In the genomic region with DNA sequence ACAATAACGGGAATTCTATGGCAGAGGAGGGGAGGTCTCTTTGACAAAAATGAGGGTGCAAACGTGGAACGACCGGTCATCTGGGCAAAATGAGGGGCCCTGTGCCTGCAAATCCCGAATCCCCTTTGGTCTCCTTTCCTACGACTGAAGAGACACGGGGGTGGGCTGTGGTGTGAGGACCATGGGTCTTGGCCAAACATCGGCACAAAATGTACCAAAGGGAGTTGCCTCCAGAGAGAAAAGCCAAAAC, we compare ENCODE assay signal across 8 cellular contexts. TPM values are rescaled to one million over a fixed set of nuclear protein-coding genes. Genes with fewer than 3 reads are reported as not detected.
DNase-seq lines count a peak whose midpoint lies in the region; ATAC-seq and TF ChIP-seq lines count a peak whose summit lies in the region.

No MANE protein-coding gene starts in this region.

- peak; percentile 20 for DNase-seq in DMS53 treated with DMSO at 0.1 percent for 48 hours (lab: John Stamatoyannopoulos, UW; ENCODE audit: unreplicated experiment)
- DNase-seq in DMS53 (lab: John Stamatoyannopoulos, UW): no peak
- no peak for DNase-seq in SJCRH30
- DNase-seq in esophagus muscularis mucosa (ENCODE audit: extremely low spot score): peak; percentile 95
- DNase-seq in trophoblast cell: no peak
- DNase-seq in activated CD4-positive, alpha-beta T cell treated with anti-CD3 and anti-CD28 coated beads, Interleukin-2, amount 50 U/mL, for 4 hours: no peak

- 1% methylated on average over 8 of the region's 8 CpGs for WGBS in esophagus muscularis mucosa
- no CpG with 5 or more reads among the region's 8 CpGs for WGBS in trophoblast cell (ENCODE audit: extremely low coverage, insufficient coverage, insufficient read length)

- peak overlapping the region; percentile 89 for H2BK5ac ChIP-seq in trophoblast cell (ENCODE audit: low read depth, low read length, poor library complexity)

- peak overlapping the region; percentile 99 for H2AFZ ChIP-seq in trophoblast cell (ENCODE audit: insufficient read depth, low read length, poor library complexity)

- H4K91ac ChIP-seq in trophoblast cell (ENCODE audit: low read depth, low read length): peak overlapping the region; percentile 96

- H3K4me2 ChIP-seq in trophoblast cell (ENCODE audit: low read length): peak overlapping the region; percentile 64

- TF ChIP-seq EP300 in esophagus muscularis mucosa (IDR thresholded peaks at IDR 0.05): no peak

- 0 out of 2 replicates have a peak, but pooled peaks cover 2% of the 10 kb centered on the region for H3K36me3 ChIP-seq in SJCRH30
- H3K36me3 ChIP-seq in esophagus muscularis mucosa: no peaks in the 10 kb centered on the region
- no peaks in the 10 kb centered on the region for H3K36me3 ChIP-seq in trophoblast cell (ENCODE audit: control insufficient read depth in 1 of 2, insufficient read depth in 2 of 2, low read length in 2 of 2)

- no peak for ATAC-seq in GM21526 (IDR thresholded peaks at IDR 0.05; ENCODE audit: low FRiP score, unreplicated experiment)
- no peak for ATAC-seq in HG03159 (IDR thresholded peaks at IDR 0.05; ENCODE audit: unreplicated experiment)

- peak overlapping the region; percentile 72 for H3K18ac ChIP-seq in trophoblast cell (ENCODE audit: low read length)

- H4K8ac ChIP-seq in trophoblast cell (ENCODE audit: low read depth, low read length): peak overlapping the region; percentile 90

- H2AK5ac ChIP-seq in trophoblast cell (ENCODE audit: low read length): peak overlapping the region; percentile 88

- no peak for TF ChIP-seq POLR2A in esophagus muscularis mucosa (IDR thresholded peaks at IDR 0.05; ENCODE audit: low read depth)

- H4K12ac ChIP-seq in trophoblast cell (ENCODE audit: low read depth, low read length): peak overlapping the region; percentile 61

- H3K4me1 ChIP-seq in SJCRH30 (peaks cover 5% of the 10 kb centered on the region; the same call in 1 of the 2 replicates), esophagus muscularis mucosa (peaks cover 35 to 76% (median 71%) of the 10 kb centered on the region in 4 donors), trophoblast cell (ENCODE audit: control insufficient read depth in 1 of 2, insufficient read depth in 2 of 2, low read length in 2 of 2) (peaks cover 8 to 15% of the 10 kb centered on the region in 2 experiments)

- peak overlapping the region; percentile 81 for H3K27ac ChIP-seq in SJCRH30
- H3K27ac ChIP-seq in esophagus muscularis mucosa (replicated peaks in 1 of 4): peak overlapping the region; percentile 98 to 99 (median 98)
- H3K27ac ChIP-seq in trophoblast cell (ENCODE audit: low read depth, low read length): peak overlapping the region; percentile 84

- H3K9ac ChIP-seq in trophoblast cell (ENCODE audit: low read length): peak overlapping the region; percentile 89

- peak overlapping the region; percentile 74 for H3K4me3 ChIP-seq in SJCRH30
- H3K4me3 ChIP-seq in esophagus muscularis mucosa: peak overlapping the region; percentile 77 to 82 (median 80)
- H3K4me3 ChIP-seq in trophoblast cell (ENCODE audit: low read depth, low read length): peak overlapping the region; percentile 75

- peak overlapping the region; percentile 94 for H2BK120ac ChIP-seq in trophoblast cell (ENCODE audit: insufficient read depth, low read length, poor library complexity)

- H3K79me1 ChIP-seq in trophoblast cell (ENCODE audit: low read length): peaks cover 11% of the 10 kb centered on the region

- H3K27me3 ChIP-seq in SJCRH30: no peaks in the 10 kb centered on the region
- H3K27me3 ChIP-seq in esophagus muscularis mucosa: no peaks in the 10 kb centered on the region
- H3K27me3 ChIP-seq in trophoblast cell (ENCODE audit: insufficient read depth, low read length): no peaks in the 10 kb centered on the region

- peak overlapping the region; percentile 95 for H3K14ac ChIP-seq in trophoblast cell (ENCODE audit: low read length)

- no peak overlapping the region for H3K23ac ChIP-seq in trophoblast cell (ENCODE audit: low read length)

- intact Hi-C loops in esophagus muscularis mucosa (cut with DNase I): loop anchor here (5.0 kb wide), 1 partner anchor 154 kb away; no protein-coding TSS in a partner anchor

- H2BK12ac ChIP-seq in trophoblast cell (ENCODE audit: low read length): peak overlapping the region; percentile 78

- H3K79me2 ChIP-seq in trophoblast cell (ENCODE audit: control insufficient read depth, insufficient read depth, low read length, poor library complexity): peaks cover 8% of the 10 kb centered on the region

- no peak for TF ChIP-seq CTCF in esophagus muscularis mucosa (IDR thresholded peaks at IDR 0.05)

- peak overlapping the region; percentile 64 for H3K4ac ChIP-seq in trophoblast cell (ENCODE audit: low read depth, low read length)

- H3K9me3 ChIP-seq in SJCRH30 (replicated peaks): peaks cover 9% of the 10 kb centered on the region; the same call in 1 of the 2 replicates
- H3K9me3 ChIP-seq in esophagus muscularis mucosa: no peaks in the 10 kb centered on the region
- peaks cover 1% of the 10 kb centered on the region for H3K9me3 ChIP-seq in trophoblast cell (ENCODE audit: insufficient read depth, low read depth, low read length)

RNA-seq across cellular contexts. Expression of a gene that starts 0.5 kb away (rescaled TPM):
- total RNA-seq in SJCRH30 (2014; rRNA removed; shearing (Covaris generic)): 15.9 and 17.6 TPM in 2 replicates
- 10 to 100 TPM; 44.9 to 73.9 (median 52.4) TPM for total RNA-seq in esophagus muscularis mucosa
- polyA plus RNA-seq in trophoblast cell (2013): 4.6 TPM in 2 replicates

Comparison
In these comparisons a context has a peak if more than half of its experiments do, and no peak if none do; other contexts are left out.
1. DNase-seq: peak in DMS53 treated with DMSO at 0.1 percent for 48 hours (single experiment) and esophagus muscularis mucosa (single experiment); none in DMS53 (single experiment), SJCRH30 (0 of 2), trophoblast cell (0 of 2) and activated CD4-positive, alpha-beta T cell treated with anti-CD3 and anti-CD28 coated beads, Interleukin-2, amount 50 U/mL, for 4 hours (0 of 2).
2. Peak in every context shown above with its lines, with median percentiles within 50 percentile points of each other: H3K27ac ChIP-seq and H3K4me3 ChIP-seq.